8 cellular contexts compared by ENCODE assay signal in the genomic region with DNA sequence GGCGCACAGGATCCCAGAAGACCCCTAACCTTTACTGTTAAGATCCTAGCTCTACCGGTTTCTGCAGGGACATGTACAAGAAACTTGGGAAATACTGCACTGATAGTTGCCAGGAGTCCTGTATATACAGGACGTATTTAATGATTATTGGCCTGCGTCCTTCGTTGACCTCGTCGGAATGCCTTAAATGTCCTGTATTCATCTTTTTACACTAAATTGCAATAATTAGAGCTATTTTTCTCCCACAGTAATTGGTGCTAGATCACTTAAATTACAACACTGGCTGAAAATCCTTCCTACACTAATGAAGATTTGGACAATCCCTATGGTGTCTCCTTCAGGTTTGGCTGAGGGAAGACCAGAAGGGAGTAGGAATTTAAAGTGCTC. TPM values are rescaled to one million over a fixed set of nuclear protein-coding genes. Genes with fewer than 3 reads are reported as not detected.
DNase-seq lines count a peak whose midpoint lies in the region; ATAC-seq and TF ChIP-seq lines count a peak whose summit lies in the region.

No MANE protein-coding gene starts in this region.

- H3K27me3 Mint-ChIP-seq in dendritic cell treated with granulocyte-macrophage colony-stimulating factor and Interleukin-4, amounts not matched to agents 40 ng/mL and 50 ng/mL, for 4 days, result no peaks in the 10 kb centered on the region
- H3K27me3 Mint-ChIP-seq in natural killer cell (ENCODE audit: low read depth in 2 of 2), result peaks cover 3 to 14% of the 10 kb centered on the region in 2 donors

- no peak for ATAC-seq in natural killer cell
- no peak for ATAC-seq in HG02852 (IDR thresholded peaks at IDR 0.05; ENCODE audit: unreplicated experiment)

- H3K27ac Mint-ChIP-seq in dendritic cell treated with granulocyte-macrophage colony-stimulating factor and Interleukin-4, amounts not matched to agents 40 ng/mL and 50 ng/mL, for 4 days, result peak overlapping the region; percentile 96
- H3K27ac Mint-ChIP-seq in natural killer cell, result peak overlapping the region; percentile 81 to 82

- intact Hi-C loops in dendritic cell treated with granulocyte-macrophage colony-stimulating factor and Interleukin-4, amounts not matched to agents 40 ng/mL and 50 ng/mL, for 4 days (cut with micrococcal nuclease), result loop anchor here (2.0 to 10.0 kb wide), 2 partner anchors 63 to 147 kb away; a partner anchor contains a TSS
- intact Hi-C loops in natural killer cell (cut with micrococcal nuclease), result no loop called here

- peak overlapping the region; percentile 92 for H3K4me3 Mint-ChIP-seq in dendritic cell treated with granulocyte-macrophage colony-stimulating factor and Interleukin-4, amounts not matched to agents 40 ng/mL and 50 ng/mL, for 4 days
- peak overlapping the region; percentile 98 for H3K4me3 Mint-ChIP-seq in natural killer cell

- no peaks in the 10 kb centered on the region for H3K9me3 Mint-ChIP-seq in dendritic cell treated with granulocyte-macrophage colony-stimulating factor and Interleukin-4, amounts not matched to agents 40 ng/mL and 50 ng/mL, for 4 days
- H3K9me3 Mint-ChIP-seq in natural killer cell, result no peaks in the 10 kb centered on the region

- TF ChIP-seq CTCF in AG09309 (IDR thresholded peaks at IDR 0.05; ENCODE audit: control insufficient read depth, insufficient read depth, low read depth, low read length, missing control alignments), result no peak
- TF ChIP-seq CTCF in LNCaP clone FGC (IDR thresholded peaks at IDR 0.05; ENCODE audit: control insufficient read depth, extremely low read depth, insufficient read depth), result no peak
- TF ChIP-seq CTCF in natural killer cell (IDR thresholded peaks at IDR 0.05), result no peak

- peaks cover 15% of the 10 kb centered on the region for H3K36me3 Mint-ChIP-seq in dendritic cell treated with granulocyte-macrophage colony-stimulating factor and Interleukin-4, amounts not matched to agents 40 ng/mL and 50 ng/mL, for 4 days (ENCODE audit: low read depth)
- H3K36me3 Mint-ChIP-seq in natural killer cell, result no peaks in the 10 kb centered on the region

- in situ Hi-C loops in ACHN (cut with HindIII; ENCODE audit: low pct_ligation_motif_present, low pct_unique_long_range_greater_than_20kb, low sequenced_read_pairs), result no loop called here

- DNase-seq in AG09309 (ENCODE audit: low read depth), result no peak
- no peak for DNase-seq in LNCaP clone FGC (ENCODE audit: low read depth)
- no peak for DNase-seq in natural killer cell
- no peak for DNase-seq in ACHN
- no peak for DNase-seq in central memory CD4-positive, alpha-beta T cell
- no peak for DNase-seq in NCI-H526 treated with DMSO at 0.1 percent for 48 hours (lab: John Stamatoyannopoulos, UW)

- peaks cover 44% of the 10 kb centered on the region for H3K4me1 Mint-ChIP-seq in dendritic cell treated with granulocyte-macrophage colony-stimulating factor and Interleukin-4, amounts not matched to agents 40 ng/mL and 50 ng/mL, for 4 days (ENCODE audit: low read depth)
- peaks cover 30 to 32% of the 10 kb centered on the region in 2 donors for H3K4me1 Mint-ChIP-seq in natural killer cell

- H3K4me3 ChIP-seq in AG09309 (ENCODE audit: control insufficient read depth, low read depth, low read length), result peak overlapping the region; percentile 75
- peak overlapping the region; percentile 75 for H3K4me3 ChIP-seq in LNCaP clone FGC (ENCODE audit: low read depth, low read length)

RNA-seq across cellular contexts. Expression of a gene that starts 0.8 kb away (rescaled TPM):
- 1 to 10 TPM; 4.1 to 6.9 (median 4.8) TPM for total RNA-seq in natural killer cell
